ENCODE assay signal across 3 cellular contexts in genomic region chr1:78000546-78000945, GRCh38. TPM values are rescaled to one million over a fixed set of nuclear protein-coding genes. Genes with fewer than 3 reads are reported as not detected.
"Had no signal": no experiment of that assay in that cellular context is flagged by ENCODE, and none has a peak within 500 bp of the region (broad histone marks: within the 10 kb centered on the region; RNA-seq: fewer than 3 reads in every experiment).

No MANE protein-coding gene starts in this region.

RNA-seq across cellular contexts. Expression of gene GIPC2, which starts 45.2 kb away (rescaled TPM):
- total RNA-seq: activated B cell treated with CpG ODN at 0.5 μM for 24 hours; activated CD4-positive, alpha-beta T cell treated with anti-CD3 and anti-CD28 coated beads, Interleukin-2, amount 10 ng/mL, durations not matched to agents 24 days and 14 days; astrocyte had no signal
